15 cellular contexts compared by ENCODE assay signal in genomic region chr2:65565681-65566080, GRCh38.
"Had no signal": no experiment of that assay in that cellular context is flagged by ENCODE, and none has a peak within 500 bp of the region (broad histone marks: within the 10 kb centered on the region; RNA-seq: fewer than 3 reads in every experiment).

No MANE protein-coding gene starts in this region.

- H3K27ac Mint-ChIP-seq: activated naive CD8-positive, alpha-beta T cell had no signal

- H3K9me3 Mint-ChIP-seq: activated T-cell treated with anti-CD3 and anti-CD28 coated beads, Interleukin-2, amount 50 U/mL, for 4 hours; naive thymus-derived CD8-positive, alpha-beta T cell had no signal

- H3K27me3 ChIP-seq: brain microvascular endothelial cell had no signal

- H3K27ac ChIP-seq: brain microvascular endothelial cell, psoas muscle had no signal

- H3K4me3 ChIP-seq: psoas muscle had no signal

- H3K9me3 ChIP-seq: psoas muscle had no signal

- H3K36me3 ChIP-seq: brain microvascular endothelial cell had no signal

- DNase-seq: activated CD4-positive, alpha-beta T cell treated with anti-CD3 and anti-CD28 coated beads for 1 hour; activated CD4-positive, alpha-beta T cell treated with anti-CD3 and anti-CD28 coated beads, Interleukin-2, amount 50 U/mL, for 48 hours; activated effector memory CD4-positive, alpha-beta T cell treated with anti-CD3 and anti-CD28 coated beads, Interleukin-2, amount 50 U/mL, for 16 hours; activated T-cell treated with anti-CD3 and anti-CD28 coated beads, Interleukin-2, amount 50 U/mL, for 4 hours; brain microvascular endothelial cell; hippocampal formation; kidney glomerular epithelial cell; naive thymus-derived CD8-positive, alpha-beta T cell; nucleus accumbens; psoas muscle; stimulated activated CD4-positive, alpha-beta T cell treated with anti-CD3 and anti-CD28 coated beads, Interleukin-15, amount 100 ng/mL, for 24 hours; stimulated activated CD4-positive, alpha-beta T cell treated with anti-CD3 and anti-CD28 coated beads, Interleukin-4, amount 100 ng/mL, for 24 hours; T1000; trophoblast cell had no signal

- H3K4me3 Mint-ChIP-seq: activated naive CD8-positive, alpha-beta T cell; activated T-cell treated with anti-CD3 and anti-CD28 coated beads, Interleukin-2, amount 50 U/mL, for 4 hours had no signal

- H3K27me3 Mint-ChIP-seq: activated naive CD8-positive, alpha-beta T cell had no signal

- ATAC-seq: activated T-cell treated with anti-CD3 and anti-CD28 coated beads, Interleukin-2, amount 50 U/mL, for 4 hours; naive thymus-derived CD8-positive, alpha-beta T cell; psoas muscle had no signal

- H3K36me3 Mint-ChIP-seq: activated naive CD8-positive, alpha-beta T cell; naive thymus-derived CD8-positive, alpha-beta T cell had no signal
